Comparison of ENCODE assay signal across 16 cellular contexts in the genomic region with DNA sequence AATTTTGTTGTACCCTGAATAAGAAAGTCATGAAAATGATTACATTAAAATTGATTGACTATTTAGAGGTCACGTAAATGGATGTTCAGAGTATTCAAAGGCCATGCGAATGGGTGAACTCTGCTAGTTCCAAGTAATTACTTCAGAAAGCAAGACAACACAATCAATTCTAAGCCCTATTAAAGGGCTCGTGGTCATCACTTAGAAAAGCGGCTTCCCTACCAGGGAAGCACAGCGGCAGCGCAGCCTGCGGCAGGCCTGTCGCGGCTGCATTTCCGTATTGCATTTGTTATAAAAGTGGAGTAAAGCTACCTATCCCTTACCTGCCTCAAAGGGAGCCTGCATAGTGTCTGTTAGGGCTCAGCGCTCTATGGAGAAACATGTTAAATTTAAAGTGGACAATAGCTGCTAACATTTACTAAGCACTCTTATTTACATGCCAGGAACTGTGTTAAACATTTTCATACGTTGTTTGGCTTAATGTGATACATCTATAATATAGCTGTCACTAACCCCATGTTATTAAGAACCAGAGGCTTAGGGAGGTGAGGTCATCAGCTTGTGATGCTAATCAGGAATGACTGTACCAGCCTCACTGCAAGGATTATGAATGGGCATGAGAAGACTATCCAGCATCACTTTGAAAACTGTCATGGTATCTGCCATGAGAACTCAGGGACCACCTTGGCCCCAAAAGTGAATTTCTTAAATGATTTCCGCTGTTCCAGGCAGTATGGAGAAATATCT.
DNase-seq lines count a peak whose midpoint lies in the region; ATAC-seq, FAIRE-seq and TF ChIP-seq lines count a peak whose summit lies in the region.
"Had no signal": no experiment of that assay in that cellular context is flagged by ENCODE, and none has a peak within 500 bp of the region (broad histone marks: within the 10 kb centered on the region; RNA-seq: fewer than 3 reads in every experiment).

No MANE protein-coding gene starts in this region.

- H3K27ac Mint-ChIP-seq in WTC11 (0 out of 2 replicates have a peak overlapping the region, but pooled peaks have one; percentile 13), immature natural killer cell (peak overlapping the region in 4 of 6 donors; percentile 89 to 97 (median 96))

- H3K27me3 Mint-ChIP-seq in WTC11 (ENCODE audit: low read depth): no peaks in the 10 kb centered on the region
- H3K27me3 Mint-ChIP-seq in immature natural killer cell (ENCODE audit: low read depth in 3 of 3): peaks cover 4 to 71% (median 40%) of the 10 kb centered on the region in 3 donors

- no peak overlapping the region for H3K4me3 ChIP-seq in H7 (ENCODE audit: insufficient read depth, low read depth, low read length)
- H3K4me3 ChIP-seq in Peyer's patch: no peak overlapping the region
- H3K4me3 ChIP-seq: upper lobe of right lung had no signal

- peak; percentile 17 for DNase-seq in stimulated activated naive CD4-positive, alpha-beta T cell treated with Interleukin-2 at 50 U/mL for 16 hours (lab: John Stamatoyannopoulos, UW)
- no peak for DNase-seq in stimulated activated naive CD4-positive, alpha-beta T cell (lab: John Stamatoyannopoulos, UW)
- DNase-seq in WTC11 (ENCODE audit: low spot score) (no peak), immature natural killer cell (no peak), H7 (no peak), Peyer's patch (no peak), NCI-H1436 (lab: John Stamatoyannopoulos, UW) (no peak), D721Med (ENCODE audit: insufficient read length, low spot score) (no peak)
- DNase-seq: anterior cingulate cortex, endodermal cell, hypothalamus, MV-4-11, NCI-H510A treated with DMSO at 0.1 percent for 48 hours, SHP77, upper lobe of right lung had no signal

- H3K4me1 Mint-ChIP-seq in WTC11 (peaks cover 47% of the 10 kb centered on the region), immature natural killer cell (peaks cover 0 to 100% of the 10 kb centered on the region in 2 donors)

- no peak overlapping the region for H3K4me3 Mint-ChIP-seq in WTC11
- H3K4me3 Mint-ChIP-seq in immature natural killer cell: peak overlapping the region; percentile 69 to 81 (median 78)
- H3K4me3 Mint-ChIP-seq: endodermal cell had no signal

- TF ChIP-seq POLR2A in Peyer's patch (IDR thresholded peaks at IDR 0.05): no peak

- POLR2A ChIA-PET in WTC11 (lab: Charles Lee): no interaction called here

- no peaks in the 10 kb centered on the region for H3K9me3 ChIP-seq in Peyer's patch
- H3K9me3 ChIP-seq: upper lobe of right lung had no signal

- no peaks in the 10 kb centered on the region for H3K27me3 ChIP-seq in H7 (ENCODE audit: control insufficient read depth, insufficient read depth, low read length)
- no peaks in the 10 kb centered on the region for H3K27me3 ChIP-seq in Peyer's patch
- H3K27me3 ChIP-seq: upper lobe of right lung had no signal

- CTCF ChIA-PET in WTC11 (lab: Charles Lee): interaction anchor here (1.3 kb wide), 1 partner anchor 65 kb away, joined by 4 read pairs; no protein-coding TSS in a partner anchor

- peaks cover 0 to 11% (median 0%) of the 10 kb centered on the region in 4 donors for H3K4me1 ChIP-seq in Peyer's patch
- H3K4me1 ChIP-seq: upper lobe of right lung had no signal

- H3K36me3 Mint-ChIP-seq in WTC11: peaks cover 10% of the 10 kb centered on the region
- H3K36me3 Mint-ChIP-seq in immature natural killer cell: peaks cover 25 to 60% (median 40%) of the 10 kb centered on the region in 3 donors

- FAIRE-seq in D721Med (lab: Jason Lieb, UNC): no peak

- H3K9me3 Mint-ChIP-seq in WTC11 (peaks cover 7% of the 10 kb centered on the region), immature natural killer cell (peaks cover 0 to 2% (median 0%) of the 10 kb centered on the region in 6 donors)
- H3K9me3 Mint-ChIP-seq: endodermal cell had no signal

- no peak overlapping the region for H3K27ac ChIP-seq in Peyer's patch
- H3K27ac ChIP-seq: HL-60, upper lobe of right lung had no signal

- H3K36me3 ChIP-seq in H7 (replicated peaks; ENCODE audit: control insufficient read depth, insufficient read depth, low read length): no peaks in the 10 kb centered on the region
- no peaks in the 10 kb centered on the region for H3K36me3 ChIP-seq in Peyer's patch

- TF ChIP-seq CTCF in WTC11 (IDR thresholded peaks at IDR 0.05) (no peak), Peyer's patch (IDR thresholded peaks at IDR 0.05) (no peak), D721Med (IDR thresholded peaks at IDR 0.05; ENCODE audit: insufficient read depth, missing control alignments) (no peak)

- no peak for ATAC-seq in WTC11
- ATAC-seq: upper lobe of right lung had no signal

TF ChIP-seq in WTC11, 78 proteins besides CTCF, POLR2A, EP300 and RAD21:
- no peak for TF ChIP-seq OVOL2 (CRISPR knock-in tag; IDR thresholded peaks at IDR 0.05; ENCODE audit: borderline replicate concordance)
